Comparison of ENCODE assay signal across 2 cellular contexts in the genomic region with DNA sequence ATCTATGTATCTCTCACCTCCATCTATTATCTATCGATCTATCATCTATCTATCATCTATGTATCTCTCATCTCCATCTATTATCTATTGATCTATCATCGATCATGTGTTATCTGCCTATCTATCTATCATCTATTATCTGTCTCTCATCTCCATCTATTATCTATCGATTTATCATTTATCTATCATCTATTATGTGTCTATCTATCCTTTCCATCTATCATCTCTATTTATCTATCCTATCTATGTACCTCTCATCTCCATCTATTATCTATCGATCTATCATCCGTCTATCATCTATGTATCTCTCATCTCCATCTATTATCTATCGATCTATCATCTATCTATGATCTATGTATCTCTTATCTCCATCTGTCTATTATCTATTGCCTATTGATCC.
TF ChIP-seq lines count a peak whose summit lies in the region.

No MANE protein-coding gene starts in this region.

TF ChIP-seq in HEK293, 187 proteins besides CTCF, POLR2A, EP300 and RAD21 (continued from another document):
- TF ChIP-seq, protein P1, sequence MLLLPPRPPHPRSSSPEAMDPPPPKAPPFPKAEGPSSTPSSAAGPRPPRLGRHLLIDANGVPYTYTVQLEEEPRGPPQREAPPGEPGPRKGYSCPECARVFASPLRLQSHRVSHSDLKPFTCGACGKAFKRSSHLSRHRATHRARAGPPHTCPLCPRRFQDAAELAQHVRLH (tag by site-specific recombination; IDR thresholded peaks at IDR 0.05): no peak
- TF ChIP-seq ZBTB48 (tag by site-specific recombination; IDR thresholded peaks at IDR 0.05): no peak

TF ChIP-seq in K562, 482 proteins besides CTCF, POLR2A, EP300 and RAD21 (continued from another document):
- TF ChIP-seq, protein P2, sequence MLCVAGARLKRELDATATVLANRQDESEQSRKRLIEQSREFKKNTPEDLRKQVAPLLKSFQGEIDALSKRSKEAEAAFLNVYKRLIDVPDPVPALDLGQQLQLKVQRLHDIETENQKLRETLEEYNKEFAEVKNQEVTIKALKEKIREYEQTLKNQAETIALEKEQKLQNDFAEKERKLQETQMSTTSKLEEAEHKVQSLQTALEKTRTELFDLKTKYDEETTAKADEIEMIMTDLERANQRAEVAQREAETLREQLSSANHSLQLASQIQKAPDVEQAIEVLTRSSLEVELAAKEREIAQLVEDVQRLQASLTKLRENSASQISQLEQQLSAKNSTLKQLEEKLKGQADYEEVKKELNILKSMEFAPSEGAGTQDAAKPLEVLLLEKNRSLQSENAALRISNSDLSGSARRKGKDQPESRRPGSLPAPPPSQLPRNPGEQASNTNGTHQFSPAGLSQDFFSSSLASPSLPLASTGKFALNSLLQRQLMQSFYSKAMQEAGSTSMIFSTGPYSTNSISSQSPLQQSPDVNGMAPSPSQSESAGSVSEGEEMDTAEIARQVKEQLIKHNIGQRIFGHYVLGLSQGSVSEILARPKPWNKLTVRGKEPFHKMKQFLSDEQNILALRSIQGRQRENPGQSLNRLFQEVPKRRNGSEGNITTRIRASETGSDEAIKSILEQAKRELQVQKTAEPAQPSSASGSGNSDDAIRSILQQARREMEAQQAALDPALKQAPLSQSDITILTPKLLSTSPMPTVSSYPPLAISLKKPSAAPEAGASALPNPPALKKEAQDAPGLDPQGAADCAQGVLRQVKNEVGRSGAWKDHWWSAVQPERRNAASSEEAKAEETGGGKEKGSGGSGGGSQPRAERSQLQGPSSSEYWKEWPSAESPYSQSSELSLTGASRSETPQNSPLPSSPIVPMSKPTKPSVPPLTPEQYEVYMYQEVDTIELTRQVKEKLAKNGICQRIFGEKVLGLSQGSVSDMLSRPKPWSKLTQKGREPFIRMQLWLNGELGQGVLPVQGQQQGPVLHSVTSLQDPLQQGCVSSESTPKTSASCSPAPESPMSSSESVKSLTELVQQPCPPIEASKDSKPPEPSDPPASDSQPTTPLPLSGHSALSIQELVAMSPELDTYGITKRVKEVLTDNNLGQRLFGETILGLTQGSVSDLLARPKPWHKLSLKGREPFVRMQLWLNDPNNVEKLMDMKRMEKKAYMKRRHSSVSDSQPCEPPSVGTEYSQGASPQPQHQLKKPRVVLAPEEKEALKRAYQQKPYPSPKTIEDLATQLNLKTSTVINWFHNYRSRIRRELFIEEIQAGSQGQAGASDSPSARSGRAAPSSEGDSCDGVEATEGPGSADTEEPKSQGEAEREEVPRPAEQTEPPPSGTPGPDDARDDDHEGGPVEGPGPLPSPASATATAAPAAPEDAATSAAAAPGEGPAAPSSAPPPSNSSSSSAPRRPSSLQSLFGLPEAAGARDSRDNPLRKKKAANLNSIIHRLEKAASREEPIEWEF (CRISPR knock-in tag; IDR thresholded peaks at IDR 0.05): peak; percentile 92
- TF ChIP-seq MTA1 (IDR thresholded peaks at IDR 0.05; ENCODE audit: borderline replicate concordance): peak; percentile 57; the same call in 1 of the 2 replicates
